Comparison of ENCODE assay signal across 27 cellular contexts in genomic region chr11:74933765-74934164, GRCh38.
"Had no signal": no experiment of that assay in that cellular context is flagged by ENCODE, and none has a peak within 500 bp of the region (broad histone marks: within the 10 kb centered on the region; RNA-seq: fewer than 3 reads in every experiment).

No MANE protein-coding gene starts in this region.

- H3K9me3 Mint-ChIP-seq: effector memory CD8-positive, alpha-beta T cell; memory B cell; nephron; stimulated activated memory B cell treated with anti-CD40 and anti-IgM and Interleukin-4, amounts not matched to agents 10 μg/mL and 1 μg/mL and 100 μg/mL, for 72 hours; type B pancreatic cell had no signal

- H3K27me3 Mint-ChIP-seq: effector memory CD8-positive, alpha-beta T cell; memory B cell; stimulated activated memory B cell treated with anti-CD40 and anti-IgM and Interleukin-4, amounts not matched to agents 10 μg/mL and 1 μg/mL and 100 μg/mL, for 72 hours; type B pancreatic cell had no signal

- H3K9me3 ChIP-seq: esophagus squamous epithelium, heart right ventricle, left ventricle myocardium inferior, lower lobe of right lung, psoas muscle, sigmoid colon, testis, tibial artery had no signal

- H3K4me1 ChIP-seq: esophagus squamous epithelium, lower lobe of right lung, psoas muscle, testis, tibial artery had no signal

- H3K27me3 ChIP-seq: esophagus squamous epithelium, heart right ventricle, sigmoid colon, testis, tibial artery had no signal

- H3K27ac ChIP-seq: esophagus squamous epithelium, heart right ventricle, left ventricle myocardium inferior, lower lobe of right lung, psoas muscle, sigmoid colon, testis, tibial artery had no signal

- H3K4me3 ChIP-seq: esophagus squamous epithelium, heart right ventricle, left ventricle myocardium inferior, lower lobe of right lung, psoas muscle, sigmoid colon, testis, tibial artery had no signal

- FAIRE-seq: endometrium, islet of Langerhans had no signal

- H3K4me3 Mint-ChIP-seq: effector memory CD8-positive, alpha-beta T cell; memory B cell; nephron; stimulated activated memory B cell treated with anti-CD40 and anti-IgM and Interleukin-4, amounts not matched to agents 10 μg/mL and 1 μg/mL and 100 μg/mL, for 72 hours; type B pancreatic cell had no signal

- H3K27ac Mint-ChIP-seq: effector memory CD8-positive, alpha-beta T cell; memory B cell; nephron; stimulated activated memory B cell treated with anti-CD40 and anti-IgM and Interleukin-4, amounts not matched to agents 10 μg/mL and 1 μg/mL and 100 μg/mL, for 72 hours; type B pancreatic cell had no signal

- ATAC-seq: effector memory CD8-positive, alpha-beta T cell; heart right ventricle; left colon; lower lobe of right lung; psoas muscle; right cardiac atrium; stimulated activated memory B cell treated with anti-CD40 and anti-IgM and Interleukin-4, amounts not matched to agents 10 μg/mL and 1 μg/mL and 100 μg/mL, for 72 hours had no signal

- DNase-seq: cortex of kidney; effector memory CD8-positive, alpha-beta T cell; erythroblast; esophagus squamous epithelium; foreskin melanocyte; glutamatergic neuron; heart right ventricle; hippocampal formation; left colon; left ventricle myocardium inferior; lower lobe of right lung; nucleus accumbens; psoas muscle; right cardiac atrium; sigmoid colon; stimulated activated CD4-positive, alpha-beta T cell treated with anti-CD3 and anti-CD28 coated beads, Interleukin-2, amount 100 ng/mL, for 24 hours; stimulated activated CD4-positive, alpha-beta T cell treated with anti-CD3 and anti-CD28 coated beads, Interleukin-4, amount 100 ng/mL, for 24 hours; stimulated activated naive CD8-positive, alpha-beta T cell treated with anti-CD3 and anti-CD28 coated beads, Interleukin-15, Interleukin-2, amounts not matched to agents 100 U/mL and 50 U/mL, for 24 hours; substantia nigra; testis; tibial artery had no signal

- H3K4me1 Mint-ChIP-seq: nephron; stimulated activated memory B cell treated with anti-CD40 and anti-IgM and Interleukin-4, amounts not matched to agents 10 μg/mL and 1 μg/mL and 100 μg/mL, for 72 hours had no signal
